11 cellular contexts compared by ENCODE assay signal in the genomic region with DNA sequence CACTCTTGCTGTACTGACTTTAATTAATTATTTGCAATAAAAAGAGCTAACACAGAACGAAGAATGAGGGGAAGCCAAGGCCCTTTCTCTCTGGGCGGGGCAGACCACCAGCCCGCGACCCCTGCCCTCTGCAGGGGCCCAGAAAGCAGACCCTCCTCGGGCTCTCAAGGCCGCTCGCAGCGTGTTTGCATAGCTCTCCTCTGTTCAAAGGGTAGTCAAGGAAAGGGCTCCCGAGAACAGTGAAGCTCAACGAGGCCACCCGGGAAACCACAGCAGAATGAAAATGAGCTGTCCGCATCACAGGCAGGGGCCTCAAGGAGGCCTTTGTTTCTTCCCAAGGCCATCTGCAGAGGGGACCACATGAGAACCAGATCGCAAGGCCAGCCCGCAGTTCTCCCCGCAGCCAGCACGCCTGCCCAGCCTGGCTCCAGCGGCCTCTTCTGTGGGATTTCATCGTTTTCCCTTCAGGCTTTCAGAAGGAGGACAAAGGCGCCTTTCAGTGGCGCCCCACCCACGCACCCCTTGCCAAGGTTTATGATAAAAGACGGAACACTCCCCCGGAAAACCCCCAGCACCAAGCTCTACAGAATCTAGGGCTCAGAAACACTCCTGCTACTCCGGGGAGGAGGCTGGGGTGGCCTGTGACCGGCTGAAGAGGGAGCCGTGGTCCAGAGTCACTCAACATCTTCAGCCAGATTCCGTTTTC. TPM values are rescaled to one million over a fixed set of nuclear protein-coding genes. Genes with fewer than 3 reads are reported as not detected.
DNase-seq lines count a peak whose midpoint lies in the region; ATAC-seq and TF ChIP-seq lines count a peak whose summit lies in the region.
"Had no signal": no experiment of that assay in that cellular context is flagged by ENCODE, and none has a peak within 500 bp of the region (broad histone marks: within the 10 kb centered on the region; RNA-seq: fewer than 3 reads in every experiment).

No MANE protein-coding gene starts in this region.

- DNase-seq in HAP-1 (ENCODE audit: low spot score in 2 of 2) (peak; percentile 56 to 77), chondrocyte (ENCODE audit: low spot score) (peak; percentile 52), left colon (peak; percentile 63 to 69), gastrocnemius medialis (no peak), GM10266 (ENCODE audit: extremely low spot score) (no peak)
- DNase-seq in activated CD4-positive, alpha-beta T cell treated with anti-CD3 and anti-CD28 coated beads for 36 hours, result no peak
- no peak for DNase-seq in naive thymus-derived CD4-positive, alpha-beta T cell
- DNase-seq: effector CD8-positive, alpha-beta T cell; naive B cell had no signal

- TF ChIP-seq CTCF in chondrocyte (IDR thresholded peaks at IDR 0.05), result peak; percentile 15
- TF ChIP-seq CTCF in gastrocnemius medialis (IDR thresholded peaks at IDR 0.05 in 4 of 5, conservative IDR thresholded peaks at IDR 0.05 in 1 of 5), result no peak
- no peak for TF ChIP-seq CTCF in GM10266 (IDR thresholded peaks at IDR 0.05; ENCODE audit: control insufficient read depth, insufficient read depth, low read depth, missing control alignments)

- H3K27me3 ChIP-seq in HAP-1 (ENCODE audit: low read depth) (no peaks in the 10 kb centered on the region), gastrocnemius medialis (no peaks in the 10 kb centered on the region)
- no peaks in the 10 kb centered on the region for H3K27me3 ChIP-seq in naive thymus-derived CD4-positive, alpha-beta T cell (ENCODE audit: control insufficient read depth in 2 of 2, insufficient read depth in 2 of 2, low read length in 2 of 2)

- no peak overlapping the region for H3K4me3 ChIP-seq in HAP-1
- H3K4me3 ChIP-seq in gastrocnemius medialis, result peak overlapping the region in 2 of 4 donors; percentile 3 to 5
- no peak overlapping the region for H3K4me3 ChIP-seq in naive thymus-derived CD4-positive, alpha-beta T cell (ENCODE audit: low read length)

- intact Hi-C loops in left colon (cut with DNase I, micrococcal nuclease) (no loop called here), gastrocnemius medialis (cut with DNase I; ENCODE audit: low total_unique reads) (no loop called here)
- intact Hi-C loops in activated CD4-positive, alpha-beta T cell treated with anti-CD3 and anti-CD28 coated beads for 36 hours (cut with DNase I, micrococcal nuclease), result no loop called here
- intact Hi-C loops in naive thymus-derived CD4-positive, alpha-beta T cell (cut with micrococcal nuclease), result no loop called here

- no peak for TF ChIP-seq POLR2A in gastrocnemius medialis (IDR thresholded peaks at IDR 0.05)

- in situ Hi-C loops in HAP-1 (cut with MboI; ENCODE audit: low sequenced_read_pairs), result no loop called here
- in situ Hi-C loops in gastrocnemius medialis (cut with MboI; ENCODE audit: low sequenced_read_pairs in 4 of 4), result no loop called here

- CTCF ChIA-PET in activated CD4-positive, alpha-beta T cell treated with anti-CD3 and anti-CD28 coated beads for 36 hours (lab: Charles Lee), result interaction anchor here (0.8 to 1.9 kb wide), 3 partner anchors 23 to 32 kb away, joined by 3 to 8 read pairs (median 4); no protein-coding TSS in a partner anchor
- CTCF ChIA-PET in naive thymus-derived CD4-positive, alpha-beta T cell (lab: Charles Lee), result interaction anchor here (3.7 kb wide), 1 partner anchor 31 kb away, joined by 16 read pairs; no protein-coding TSS in a partner anchor

- H3K27me3 Mint-ChIP-seq in chondrocyte (ENCODE audit: low read depth), result peaks cover 6% of the 10 kb centered on the region
- no peaks in the 10 kb centered on the region for H3K27me3 Mint-ChIP-seq in activated CD4-positive, alpha-beta T cell treated with anti-CD3 and anti-CD28 coated beads for 36 hours
- H3K27me3 Mint-ChIP-seq in naive thymus-derived CD4-positive, alpha-beta T cell, result no peaks in the 10 kb centered on the region
- H3K27me3 Mint-ChIP-seq: naive B cell had no signal

- H3K36me3 Mint-ChIP-seq in chondrocyte (ENCODE audit: low read depth), result peaks cover 8% of the 10 kb centered on the region
- peaks cover 2% of the 10 kb centered on the region for H3K36me3 Mint-ChIP-seq in activated CD4-positive, alpha-beta T cell treated with anti-CD3 and anti-CD28 coated beads for 36 hours (ENCODE audit: low read depth)
- H3K36me3 Mint-ChIP-seq in naive thymus-derived CD4-positive, alpha-beta T cell, result peaks cover 5 to 29% (median 13%) of the 10 kb centered on the region in 5 donors

- H3K27ac ChIP-seq in gastrocnemius medialis, result peak overlapping the region; percentile 24 to 64 (median 54)
- no peak overlapping the region for H3K27ac ChIP-seq in naive thymus-derived CD4-positive, alpha-beta T cell (ENCODE audit: low read depth, low read length)
- H3K27ac ChIP-seq: C4-2B had no signal

- no peak overlapping the region for H3K4me3 Mint-ChIP-seq in chondrocyte (ENCODE audit: unreplicated experiment)
- H3K4me3 Mint-ChIP-seq in activated CD4-positive, alpha-beta T cell treated with anti-CD3 and anti-CD28 coated beads for 36 hours, result no peak overlapping the region
- H3K4me3 Mint-ChIP-seq in naive thymus-derived CD4-positive, alpha-beta T cell, result no peak overlapping the region

- H3K36me3 ChIP-seq in HAP-1 (replicated peaks), result no peaks in the 10 kb centered on the region
- no peaks in the 10 kb centered on the region for H3K36me3 ChIP-seq in gastrocnemius medialis
- peaks cover 0 to 18% (median 0%) of the 10 kb centered on the region in 3 experiments for H3K36me3 ChIP-seq in naive thymus-derived CD4-positive, alpha-beta T cell (ENCODE audit: control insufficient read depth in 2 of 3, insufficient read depth in 3 of 3, low read length in 3 of 3)

- no peaks in the 10 kb centered on the region for H3K9me3 Mint-ChIP-seq in chondrocyte (ENCODE audit: low read depth)
- H3K9me3 Mint-ChIP-seq in activated CD4-positive, alpha-beta T cell treated with anti-CD3 and anti-CD28 coated beads for 36 hours (ENCODE audit: low read depth), result no peaks in the 10 kb centered on the region
- H3K9me3 Mint-ChIP-seq in naive thymus-derived CD4-positive, alpha-beta T cell, result no peaks in the 10 kb centered on the region
- H3K9me3 Mint-ChIP-seq: naive B cell had no signal

- H3K9me3 ChIP-seq in HAP-1 (no peaks in the 10 kb centered on the region), gastrocnemius medialis (no peaks in the 10 kb centered on the region)
- H3K9me3 ChIP-seq in naive thymus-derived CD4-positive, alpha-beta T cell (ENCODE audit: control insufficient read depth in 2 of 3, low read length in 3 of 3), result no peaks in the 10 kb centered on the region

- H3K27ac Mint-ChIP-seq in chondrocyte (ENCODE audit: unreplicated experiment), result no peak overlapping the region
- H3K27ac Mint-ChIP-seq in activated CD4-positive, alpha-beta T cell treated with anti-CD3 and anti-CD28 coated beads for 36 hours, result no peak overlapping the region
- no peak overlapping the region for H3K27ac Mint-ChIP-seq in naive thymus-derived CD4-positive, alpha-beta T cell

- H3K4me1 Mint-ChIP-seq in chondrocyte (ENCODE audit: low read depth), result peaks cover 33% of the 10 kb centered on the region
- H3K4me1 Mint-ChIP-seq in activated CD4-positive, alpha-beta T cell treated with anti-CD3 and anti-CD28 coated beads for 36 hours, result peaks cover 28% of the 10 kb centered on the region
- H3K4me1 Mint-ChIP-seq in naive thymus-derived CD4-positive, alpha-beta T cell, result peaks cover 22 to 55% (median 42%) of the 10 kb centered on the region in 7 donors

- POLR2A ChIA-PET in activated CD4-positive, alpha-beta T cell treated with anti-CD3 and anti-CD28 coated beads for 36 hours (lab: Charles Lee), result no interaction called here
- POLR2A ChIA-PET in naive thymus-derived CD4-positive, alpha-beta T cell (lab: Charles Lee), result no interaction called here

- ATAC-seq in left colon, result peak; percentile 69
- ATAC-seq in gastrocnemius medialis, result peak; percentile 31 to 53
- no peak for ATAC-seq in activated CD4-positive, alpha-beta T cell treated with anti-CD3 and anti-CD28 coated beads for 36 hours
- ATAC-seq in naive thymus-derived CD4-positive, alpha-beta T cell, result no peak
- ATAC-seq in HG02642 (IDR thresholded peaks at IDR 0.05; ENCODE audit: poor library complexity, unreplicated experiment), result no peak

- H3K4me1 ChIP-seq in HAP-1, result peaks cover 13% of the 10 kb centered on the region
- peaks cover 44 to 65% of the 10 kb centered on the region in 2 donors for H3K4me1 ChIP-seq in gastrocnemius medialis
- peaks cover 10 to 22% of the 10 kb centered on the region in 2 donors for H3K4me1 ChIP-seq in naive thymus-derived CD4-positive, alpha-beta T cell (ENCODE audit: control insufficient read depth in 2 of 2, insufficient read depth in 2 of 2, low read length in 2 of 2)

RNA-seq across cellular contexts. Expression of a gene that starts 25.3 kb away (rescaled TPM):
- 1.5 to 5.5 TPM (median 5.5 TPM) in 3 replicates for total RNA-seq in chondrocyte
- 10 to 100 TPM; 37.8 to 43.6 TPM for total RNA-seq in left colon
- 10 to 100 TPM; 11.4 to 84.6 (median 11.8) TPM for total RNA-seq in gastrocnemius medialis
- total RNA-seq in activated CD4-positive, alpha-beta T cell treated with anti-CD3 and anti-CD28 coated beads for 36 hours, result 10 to 100 TPM in 1 of 2 experiments, 1 to 10 TPM in 1; 8.5 to 10.7 TPM
- 10 to 100 TPM; 33.1 to 51.7 (median 38.4) TPM for total RNA-seq in naive thymus-derived CD4-positive, alpha-beta T cell
- polyA plus RNA-seq in naive thymus-derived CD4-positive, alpha-beta T cell, result 10 to 100 TPM; 39.7 to 44.7 TPM

RNA-seq across cellular contexts. Expression of a gene that starts 40.1 kb away (rescaled TPM):
- 77.7 to 82.2 TPM (median 79.9 TPM) in 3 replicates for total RNA-seq in chondrocyte
- total RNA-seq in left colon, result 10 to 100 TPM; 44.5 to 53.4 TPM
- 100 to 1,000 TPM in 1 of 4 donors, 10 to 100 TPM in 3; 24.2 to 108 (median 29.3) TPM for total RNA-seq in gastrocnemius medialis
- 10 to 100 TPM; 26.8 to 34.0 TPM for total RNA-seq in activated CD4-positive, alpha-beta T cell treated with anti-CD3 and anti-CD28 coated beads for 36 hours
- total RNA-seq in naive thymus-derived CD4-positive, alpha-beta T cell, result 10 to 100 TPM; 28.2 to 47.3 (median 38.8) TPM
- polyA plus RNA-seq in naive thymus-derived CD4-positive, alpha-beta T cell, result 10 to 100 TPM; 70.2 to 74.6 TPM

RNA-seq across cellular contexts. Expression of a gene that starts 49.3 kb away (rescaled TPM):
- total RNA-seq in chondrocyte (not detected in 3 replicates), left colon (not detected), gastrocnemius medialis (1 to 10 TPM in 1 of 4 donors, under 1 TPM in 1, not detected in 2; 0.20 to 3.0 TPM)
- total RNA-seq in activated CD4-positive, alpha-beta T cell treated with anti-CD3 and anti-CD28 coated beads for 36 hours, result not detected
- not detected for total RNA-seq in naive thymus-derived CD4-positive, alpha-beta T cell
- polyA plus RNA-seq in naive thymus-derived CD4-positive, alpha-beta T cell, result not detected

Comparison
In these comparisons a context has a peak if more than half of its experiments do, and no peak if none do; other contexts are left out.
1. DNase-seq: peak in HAP-1 (2 of 2), chondrocyte (single experiment) and left colon (2 of 2); none in gastrocnemius medialis (0 of 2), activated CD4-positive, alpha-beta T cell treated with anti-CD3 and anti-CD28 coated beads for 36 hours (single experiment), GM10266 (single experiment) and naive thymus-derived CD4-positive, alpha-beta T cell (0 of 9).
2. ATAC-seq: peak in left colon (single experiment) and gastrocnemius medialis (2 of 2); none in activated CD4-positive, alpha-beta T cell treated with anti-CD3 and anti-CD28 coated beads for 36 hours (single experiment), naive thymus-derived CD4-positive, alpha-beta T cell (single experiment) and HG02642 (single experiment).